In genomic region chr6:159114569-159114968, GRCh38 we compare ENCODE assay signal across 26 cellular contexts. TPM values are rescaled to one million over a fixed set of nuclear protein-coding genes. Genes with fewer than 3 reads are reported as not detected.
DNase-seq lines count a peak whose midpoint lies in the region; TF ChIP-seq lines count a peak whose summit lies in the region.
"Had no signal": no experiment of that assay in that cellular context is flagged by ENCODE, and none has a peak within 500 bp of the region (broad histone marks: within the 10 kb centered on the region; RNA-seq: fewer than 3 reads in every experiment).

No MANE protein-coding gene starts in this region.

- peak overlapping the region; percentile 48 to 87 (median 68) for H3K4me3 Mint-ChIP-seq in IgD-negative memory B cell
- H3K4me3 Mint-ChIP-seq: activated CD4-positive, alpha-beta memory T cell treated with anti-CD3 and anti-CD28 coated beads, Interleukin-2, amount 10 ng/mL, durations not matched to agents 7 days and 5 days; activated naive CD8-positive, alpha-beta T cell treated with anti-CD3 and anti-CD28 coated beads, Interleukin-2, amount 10 ng/mL, durations not matched to agents 7 days and 5 days; central memory CD8-positive, alpha-beta T cell had no signal

- H3K4me1 Mint-ChIP-seq in IgD-negative memory B cell = peaks cover 62 to 78% (median 69%) of the 10 kb centered on the region in 3 donors

- H3K4me3 ChIP-seq in OCI-LY1 (ENCODE audit: low read depth, low read length, poor library complexity, severe bottlenecking) = no peak overlapping the region
- H3K4me3 ChIP-seq in skeletal muscle tissue (ENCODE audit: low read length in 3 of 3) = no peak overlapping the region
- H3K4me3 ChIP-seq: GM23248, heart right ventricle, pancreas, right atrium auricular region, thyroid gland had no signal

- H3K36me3 Mint-ChIP-seq in IgD-negative memory B cell = no peaks in the 10 kb centered on the region
- H3K36me3 Mint-ChIP-seq: activated naive CD8-positive, alpha-beta T cell treated with anti-CD3 and anti-CD28 coated beads, Interleukin-2, amount 10 ng/mL, durations not matched to agents 7 days and 5 days; naive thymus-derived CD8-positive, alpha-beta T cell had no signal

- H3K9me3 ChIP-seq in OCI-LY1 (ENCODE audit: low read length) (no peaks in the 10 kb centered on the region), skeletal muscle tissue (ENCODE audit: control insufficient read depth in 3 of 3, low read length in 3 of 3) (no peaks in the 10 kb centered on the region)
- H3K9me3 ChIP-seq: heart right ventricle, pancreas, right atrium auricular region, thyroid gland had no signal

- H3K27me3 ChIP-seq in OCI-LY1 (ENCODE audit: insufficient read depth, low read length) (no peaks in the 10 kb centered on the region), skeletal muscle tissue (ENCODE audit: control insufficient read depth in 3 of 3, insufficient read depth in 3 of 3, low read length in 3 of 3) (no peaks in the 10 kb centered on the region)
- H3K27me3 ChIP-seq: heart right ventricle, pancreas, right atrium auricular region, thyroid gland had no signal

- no peaks in the 10 kb centered on the region for H3K79me2 ChIP-seq in OCI-LY1 (ENCODE audit: insufficient read depth, low read length)

- H3K4me2 ChIP-seq in OCI-LY1 (ENCODE audit: low read length) = peak overlapping the region; percentile 45

- H3K9me2 ChIP-seq in OCI-LY1 (ENCODE audit: low read depth, low read length) = no peaks in the 10 kb centered on the region

- H3K4me1 ChIP-seq in OCI-LY1 (ENCODE audit: insufficient read depth, low read length, severe bottlenecking) (peaks cover 62% of the 10 kb centered on the region), skeletal muscle tissue (ENCODE audit: control insufficient read depth in 3 of 3, insufficient read depth in 3 of 3, low read length in 3 of 3) (peaks cover 31 to 39% (median 32%) of the 10 kb centered on the region in 3 donors)
- H3K4me1 ChIP-seq: pancreas, thyroid gland had no signal

- H3K27ac ChIP-seq in OCI-LY1 (ENCODE audit: low read depth, low read length, poor library complexity, severe bottlenecking) (peak overlapping the region; percentile 78), skeletal muscle tissue (ENCODE audit: low read depth, low read length) (peak overlapping the region; percentile 7)
- H3K27ac ChIP-seq: GM23248, right atrium auricular region, thyroid gland had no signal

- peaks cover 4% of the 10 kb centered on the region for H3K27me3 Mint-ChIP-seq in IgD-negative memory B cell
- H3K27me3 Mint-ChIP-seq: activated CD4-positive, alpha-beta memory T cell treated with anti-CD3 and anti-CD28 coated beads, Interleukin-2, amount 10 ng/mL, durations not matched to agents 7 days and 5 days; activated naive CD8-positive, alpha-beta T cell treated with anti-CD3 and anti-CD28 coated beads, Interleukin-2, amount 10 ng/mL, durations not matched to agents 7 days and 5 days; CD4-positive, alpha-beta memory T cell; central memory CD8-positive, alpha-beta T cell; naive thymus-derived CD8-positive, alpha-beta T cell had no signal

- DNase-seq in cerebellar cortex (ENCODE audit: low spot score) (peak; percentile 79), NCI-H510A treated with DMSO at 0.1 percent for 48 hours (lab: John Stamatoyannopoulos, UW) (no peak), NCI-H345 (lab: John Stamatoyannopoulos, UW) (no peak), SIG-M5 treated with dmso at 0.1 percent for 504 hours (lab: John Stamatoyannopoulos, UW; ENCODE audit: unreplicated experiment) (no peak)
- DNase-seq: activated CD4-positive, alpha-beta memory T cell treated with anti-CD3 and anti-CD28 coated beads, Interleukin-2, amount 10 ng/mL, durations not matched to agents 7 days and 5 days; activated naive CD8-positive, alpha-beta T cell treated with anti-CD3 and anti-CD28 coated beads, Interleukin-2, amount 10 ng/mL, durations not matched to agents 7 days and 5 days; CD4-positive, alpha-beta memory T cell; GM23248; heart right ventricle; left colon; naive thymus-derived CD8-positive, alpha-beta T cell; NCI-H1436 treated with DMSO at 0.1 percent for 48 hours; NCI-H748 treated with DMSO at 0.1 percent for 48 hours; pancreas; stimulated activated CD4-positive, alpha-beta T cell treated with anti-CD3 and anti-CD28 coated beads, Interleukin-12 subunit alpha, Interleukin-12 subunit beta, amount 100 ng/mL, for 4 hours; stimulated activated CD4-positive, alpha-beta T cell treated with anti-CD3 and anti-CD28 coated beads, Interleukin-4, amount 100 ng/mL, for 24 hours; stimulated activated naive CD8-positive, alpha-beta T cell treated with anti-CD3 and anti-CD28 coated beads, Interleukin-15, Interleukin-2, amounts not matched to agents 100 U/mL and 50 U/mL, for 24 hours; thyroid gland had no signal

- H3K9ac ChIP-seq in OCI-LY1 (ENCODE audit: low read length) (peak overlapping the region; percentile 32; the same call in 1 of the 2 replicates), skeletal muscle tissue (ENCODE audit: low read depth in 1 of 3, low read length in 3 of 3) (peak overlapping the region in 2 of 3 donors; percentile 27)
- H3K9ac ChIP-seq: GM23248 had no signal

- peaks cover 1 to 3% (median 2%) of the 10 kb centered on the region in 3 donors for H3K9me3 Mint-ChIP-seq in IgD-negative memory B cell
- H3K9me3 Mint-ChIP-seq: activated CD4-positive, alpha-beta memory T cell treated with anti-CD3 and anti-CD28 coated beads, Interleukin-2, amount 10 ng/mL, durations not matched to agents 7 days and 5 days; activated naive CD8-positive, alpha-beta T cell treated with anti-CD3 and anti-CD28 coated beads, Interleukin-2, amount 10 ng/mL, durations not matched to agents 7 days and 5 days; activated T-helper 2 cell treated with anti-CD3 and anti-CD28 coated beads, Interferon-gamma antibody, Interleukin-2, Interleukin-4, amounts not matched to agents 10 μg/mL and 5 μg/mL and 100 μg/mL, durations not matched to agents 14 hours and 24 hours and 36 hours; CD4-positive, alpha-beta memory T cell; central memory CD8-positive, alpha-beta T cell; naive thymus-derived CD8-positive, alpha-beta T cell had no signal

- H4K20me1 ChIP-seq in OCI-LY1 (ENCODE audit: insufficient read depth, low read length) = no peaks in the 10 kb centered on the region

- no peak for TF ChIP-seq CTCF in OCI-LY1 (IDR thresholded peaks at IDR 0.05; ENCODE audit: low read length)

- no peaks in the 10 kb centered on the region for H3F3A ChIP-seq in OCI-LY1 (ENCODE audit: insufficient read depth, low read length)

- H3K36me3 ChIP-seq in OCI-LY1 (ENCODE audit: insufficient read depth, low read length) = 0 out of 2 replicates have a peak, but pooled peaks cover 8% of the 10 kb centered on the region
- no peaks in the 10 kb centered on the region for H3K36me3 ChIP-seq in skeletal muscle tissue (ENCODE audit: control insufficient read depth in 3 of 3, insufficient read depth in 3 of 3, low read length in 3 of 3)
- H3K36me3 ChIP-seq: heart right ventricle, pancreas, right atrium auricular region, thyroid gland had no signal

- H2AFZ ChIP-seq in OCI-LY1 (ENCODE audit: low read length) = no peak overlapping the region
- H2AFZ ChIP-seq: GM23248 had no signal

- H3K27ac Mint-ChIP-seq in IgD-negative memory B cell = peak overlapping the region; percentile 90 to 100 (median 93)
- H3K27ac Mint-ChIP-seq: activated naive CD8-positive, alpha-beta T cell treated with anti-CD3 and anti-CD28 coated beads, Interleukin-2, amount 10 ng/mL, durations not matched to agents 7 days and 5 days; activated T-helper 2 cell treated with anti-CD3 and anti-CD28 coated beads, Interferon-gamma antibody, Interleukin-2, Interleukin-4, amounts not matched to agents 10 μg/mL and 5 μg/mL and 100 μg/mL, durations not matched to agents 14 hours and 24 hours and 36 hours had no signal

RNA-seq across cellular contexts. Expression of gene FNDC1, which starts 54.6 kb away (rescaled TPM):
- not detected for polyA plus RNA-seq in IgD-negative memory B cell
- total RNA-seq in skeletal muscle tissue = 71.0 TPM
- total RNA-seq: activated CD4-positive, alpha-beta memory T cell treated with anti-CD3 and anti-CD28 coated beads, Interleukin-2, amount 10 ng/mL, durations not matched to agents 7 days and 5 days; activated naive CD8-positive, alpha-beta T cell treated with anti-CD3 and anti-CD28 coated beads, Interleukin-2, amount 10 ng/mL, durations not matched to agents 7 days and 5 days; activated T-helper 2 cell treated with anti-CD3 and anti-CD28 coated beads, Interferon-gamma antibody, Interleukin-2, Interleukin-4, amounts not matched to agents 10 μg/mL and 5 μg/mL and 100 μg/mL, durations not matched to agents 14 hours and 24 hours and 36 hours; CD4-positive, alpha-beta memory T cell; epithelial cell of proximal tubule; MCF 10A; naive thymus-derived CD8-positive, alpha-beta T cell had no signal
- polyA plus RNA-seq: naive thymus-derived CD8-positive, alpha-beta T cell had no signal
